1 cellular context compared by ENCODE assay signal in the genomic region with DNA sequence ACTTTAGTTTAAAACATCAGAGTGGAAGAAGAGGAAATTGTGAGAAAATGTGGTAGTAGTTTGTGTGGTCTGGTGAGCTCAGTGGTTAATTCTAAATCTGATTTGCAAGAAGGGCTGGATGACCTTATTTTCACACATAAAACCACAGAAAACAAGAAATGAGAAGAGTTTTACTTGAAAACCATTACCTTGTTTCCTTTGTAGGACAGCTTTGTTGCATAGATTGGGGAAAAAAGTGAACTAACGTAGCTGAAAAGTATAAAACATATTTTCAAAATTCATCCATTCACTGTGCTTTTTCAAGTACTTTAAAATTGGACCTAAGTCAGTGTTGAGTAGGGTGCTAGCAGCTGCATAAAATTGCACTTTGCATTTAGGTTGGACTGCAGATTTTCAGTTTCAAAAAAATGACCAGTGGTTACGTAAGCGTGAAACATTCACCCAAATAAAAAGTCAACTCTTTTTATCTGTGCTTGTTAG.
TF ChIP-seq lines count a peak whose summit lies in the region.

No MANE protein-coding gene starts in this region.

TF ChIP-seq in HepG2, 621 proteins besides CTCF, POLR2A, EP300 and RAD21 (continued from another document):
- TF ChIP-seq, protein P1, sequence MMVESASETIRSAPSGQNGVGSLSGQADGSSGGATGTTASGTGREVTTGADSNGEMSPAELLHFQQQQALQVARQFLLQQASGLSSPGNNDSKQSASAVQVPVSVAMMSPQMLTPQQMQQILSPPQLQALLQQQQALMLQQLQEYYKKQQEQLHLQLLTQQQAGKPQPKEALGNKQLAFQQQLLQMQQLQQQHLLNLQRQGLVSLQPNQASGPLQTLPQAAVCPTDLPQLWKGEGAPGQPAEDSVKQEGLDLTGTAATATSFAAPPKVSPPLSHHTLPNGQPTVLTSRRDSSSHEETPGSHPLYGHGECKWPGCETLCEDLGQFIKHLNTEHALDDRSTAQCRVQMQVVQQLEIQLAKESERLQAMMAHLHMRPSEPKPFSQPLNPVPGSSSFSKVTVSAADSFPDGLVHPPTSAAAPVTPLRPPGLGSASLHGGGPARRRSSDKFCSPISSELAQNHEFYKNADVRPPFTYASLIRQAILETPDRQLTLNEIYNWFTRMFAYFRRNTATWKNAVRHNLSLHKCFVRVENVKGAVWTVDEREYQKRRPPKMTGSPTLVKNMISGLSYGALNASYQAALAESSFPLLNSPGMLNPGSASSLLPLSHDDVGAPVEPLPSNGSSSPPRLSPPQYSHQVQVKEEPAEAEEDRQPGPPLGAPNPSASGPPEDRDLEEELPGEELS (CRISPR knock-in tag; IDR thresholded peaks at IDR 0.05) = no peak
- TF ChIP-seq ZNF777 (CRISPR knock-in tag; IDR thresholded peaks at IDR 0.05) = no peak
- no peak for TF ChIP-seq ZMAT3 (CRISPR knock-in tag; conservative IDR thresholded peaks at IDR 0.05)
- no peak for TF ChIP-seq ZNF768 (CRISPR knock-in tag; IDR thresholded peaks at IDR 0.05)
- TF ChIP-seq, protein P2, sequence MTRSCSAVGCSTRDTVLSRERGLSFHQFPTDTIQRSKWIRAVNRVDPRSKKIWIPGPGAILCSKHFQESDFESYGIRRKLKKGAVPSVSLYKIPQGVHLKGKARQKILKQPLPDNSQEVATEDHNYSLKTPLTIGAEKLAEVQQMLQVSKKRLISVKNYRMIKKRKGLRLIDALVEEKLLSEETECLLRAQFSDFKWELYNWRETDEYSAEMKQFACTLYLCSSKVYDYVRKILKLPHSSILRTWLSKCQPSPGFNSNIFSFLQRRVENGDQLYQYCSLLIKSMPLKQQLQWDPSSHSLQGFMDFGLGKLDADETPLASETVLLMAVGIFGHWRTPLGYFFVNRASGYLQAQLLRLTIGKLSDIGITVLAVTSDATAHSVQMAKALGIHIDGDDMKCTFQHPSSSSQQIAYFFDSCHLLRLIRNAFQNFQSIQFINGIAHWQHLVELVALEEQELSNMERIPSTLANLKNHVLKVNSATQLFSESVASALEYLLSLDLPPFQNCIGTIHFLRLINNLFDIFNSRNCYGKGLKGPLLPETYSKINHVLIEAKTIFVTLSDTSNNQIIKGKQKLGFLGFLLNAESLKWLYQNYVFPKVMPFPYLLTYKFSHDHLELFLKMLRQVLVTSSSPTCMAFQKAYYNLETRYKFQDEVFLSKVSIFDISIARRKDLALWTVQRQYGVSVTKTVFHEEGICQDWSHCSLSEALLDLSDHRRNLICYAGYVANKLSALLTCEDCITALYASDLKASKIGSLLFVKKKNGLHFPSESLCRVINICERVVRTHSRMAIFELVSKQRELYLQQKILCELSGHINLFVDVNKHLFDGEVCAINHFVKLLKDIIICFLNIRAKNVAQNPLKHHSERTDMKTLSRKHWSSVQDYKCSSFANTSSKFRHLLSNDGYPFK (CRISPR knock-in tag; IDR thresholded peaks at IDR 0.05; ENCODE audit: borderline replicate concordance) = no peak
- TF ChIP-seq HCFC1 (IDR thresholded peaks at IDR 0.05; ENCODE audit: low read depth, low read length) = no peak
- no peak for TF ChIP-seq RBM39 (IDR thresholded peaks at IDR 0.05; ENCODE audit: low read depth, low read length, poor library complexity, severe bottlenecking)
- no peak for TF ChIP-seq ZNF496 (CRISPR knock-in tag; IDR thresholded peaks at IDR 0.05; ENCODE audit: insufficient replicate concordance)
- TF ChIP-seq, protein P3, sequence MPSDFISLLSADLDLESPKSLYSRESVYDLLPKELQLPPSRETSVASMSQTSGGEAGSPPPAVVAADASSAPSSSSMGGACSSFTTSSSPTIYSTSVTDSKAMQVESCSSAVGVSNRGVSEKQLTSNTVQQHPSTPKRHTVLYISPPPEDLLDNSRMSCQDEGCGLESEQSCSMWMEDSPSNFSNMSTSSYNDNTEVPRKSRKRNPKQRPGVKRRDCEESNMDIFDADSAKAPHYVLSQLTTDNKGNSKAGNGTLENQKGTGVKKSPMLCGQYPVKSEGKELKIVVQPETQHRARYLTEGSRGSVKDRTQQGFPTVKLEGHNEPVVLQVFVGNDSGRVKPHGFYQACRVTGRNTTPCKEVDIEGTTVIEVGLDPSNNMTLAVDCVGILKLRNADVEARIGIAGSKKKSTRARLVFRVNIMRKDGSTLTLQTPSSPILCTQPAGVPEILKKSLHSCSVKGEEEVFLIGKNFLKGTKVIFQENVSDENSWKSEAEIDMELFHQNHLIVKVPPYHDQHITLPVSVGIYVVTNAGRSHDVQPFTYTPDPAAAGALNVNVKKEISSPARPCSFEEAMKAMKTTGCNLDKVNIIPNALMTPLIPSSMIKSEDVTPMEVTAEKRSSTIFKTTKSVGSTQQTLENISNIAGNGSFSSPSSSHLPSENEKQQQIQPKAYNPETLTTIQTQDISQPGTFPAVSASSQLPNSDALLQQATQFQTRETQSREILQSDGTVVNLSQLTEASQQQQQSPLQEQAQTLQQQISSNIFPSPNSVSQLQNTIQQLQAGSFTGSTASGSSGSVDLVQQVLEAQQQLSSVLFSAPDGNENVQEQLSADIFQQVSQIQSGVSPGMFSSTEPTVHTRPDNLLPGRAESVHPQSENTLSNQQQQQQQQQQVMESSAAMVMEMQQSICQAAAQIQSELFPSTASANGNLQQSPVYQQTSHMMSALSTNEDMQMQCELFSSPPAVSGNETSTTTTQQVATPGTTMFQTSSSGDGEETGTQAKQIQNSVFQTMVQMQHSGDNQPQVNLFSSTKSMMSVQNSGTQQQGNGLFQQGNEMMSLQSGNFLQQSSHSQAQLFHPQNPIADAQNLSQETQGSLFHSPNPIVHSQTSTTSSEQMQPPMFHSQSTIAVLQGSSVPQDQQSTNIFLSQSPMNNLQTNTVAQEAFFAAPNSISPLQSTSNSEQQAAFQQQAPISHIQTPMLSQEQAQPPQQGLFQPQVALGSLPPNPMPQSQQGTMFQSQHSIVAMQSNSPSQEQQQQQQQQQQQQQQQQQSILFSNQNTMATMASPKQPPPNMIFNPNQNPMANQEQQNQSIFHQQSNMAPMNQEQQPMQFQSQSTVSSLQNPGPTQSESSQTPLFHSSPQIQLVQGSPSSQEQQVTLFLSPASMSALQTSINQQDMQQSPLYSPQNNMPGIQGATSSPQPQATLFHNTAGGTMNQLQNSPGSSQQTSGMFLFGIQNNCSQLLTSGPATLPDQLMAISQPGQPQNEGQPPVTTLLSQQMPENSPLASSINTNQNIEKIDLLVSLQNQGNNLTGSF (CRISPR knock-in tag; IDR thresholded peaks at IDR 0.05) = no peak
- no peak for TF ChIP-seq NPAS2 (CRISPR knock-in tag; IDR thresholded peaks at IDR 0.05; ENCODE audit: borderline replicate concordance)
- TF ChIP-seq CHCHD3 (CRISPR knock-in tag; IDR thresholded peaks at IDR 0.05) = no peak
- TF ChIP-seq NFKBIZ (CRISPR knock-in tag; IDR thresholded peaks at IDR 0.05) = no peak
- no peak for TF ChIP-seq ZNF891 (CRISPR knock-in tag; IDR thresholded peaks at IDR 0.05)
- TF ChIP-seq ZNF484 (CRISPR knock-in tag; IDR thresholded peaks at IDR 0.05; ENCODE audit: borderline replicate concordance, low read depth) = no peak
